8 cellular contexts compared by ENCODE assay signal in genomic region chr18:713135-713490, GRCh38. TPM values are rescaled to one million over a fixed set of nuclear protein-coding genes. Genes with fewer than 3 reads are reported as not detected.
A peak's percentile ranks its signal among the peaks of the same experiment; 100 is the strongest.
DNase-seq lines count a peak whose midpoint lies in the region; ATAC-seq and TF ChIP-seq lines count a peak whose summit lies in the region.

No MANE protein-coding gene starts in this region.

- TF ChIP-seq CTCF in astrocyte of the cerebellum (IDR thresholded peaks at IDR 0.05; ENCODE audit: low read depth, low read length, missing control alignments) (no peak), kidney epithelial cell (IDR thresholded peaks at IDR 0.05; ENCODE audit: insufficient read depth, low read length, poor library complexity, severe bottlenecking) (no peak)

- H3K4me3 Mint-ChIP-seq in activated CD8-positive, alpha-beta memory T cell treated with anti-CD3 and anti-CD28 coated beads, Interleukin-2, amount 10 ng/mL, durations not matched to agents 7 days and 5 days, result peak overlapping the region; percentile 85

- H3K27me3 ChIP-seq in kidney epithelial cell (ENCODE audit: control insufficient read depth, insufficient read depth, low read length), result no peaks in the 10 kb centered on the region
- no peaks in the 10 kb centered on the region for H3K27me3 ChIP-seq in stomach smooth muscle (ENCODE audit: control insufficient read depth in 1 of 2, insufficient read depth in 2 of 2, low read length in 2 of 2)

- H3K27ac ChIP-seq in stomach smooth muscle (ENCODE audit: low read length), result no peak overlapping the region

- no peak for ATAC-seq in activated CD8-positive, alpha-beta memory T cell treated with anti-CD3 and anti-CD28 coated beads, Interleukin-2, amount 10 ng/mL, durations not matched to agents 7 days and 5 days

- H3K36me3 Mint-ChIP-seq in activated CD8-positive, alpha-beta memory T cell treated with anti-CD3 and anti-CD28 coated beads, Interleukin-2, amount 10 ng/mL, durations not matched to agents 7 days and 5 days, result peaks cover 23% of the 10 kb centered on the region

- H3K27ac Mint-ChIP-seq in activated CD8-positive, alpha-beta memory T cell treated with anti-CD3 and anti-CD28 coated beads, Interleukin-2, amount 10 ng/mL, durations not matched to agents 7 days and 5 days, result peak overlapping the region; percentile 63

- peak overlapping the region in 1 of 2 donors; percentile 64 for H3K9ac ChIP-seq in stomach smooth muscle (ENCODE audit: low read length in 2 of 2)

- H3K9me3 ChIP-seq in stomach smooth muscle (ENCODE audit: control insufficient read depth in 2 of 2, low read length in 2 of 2), result no peaks in the 10 kb centered on the region

- H3K36me3 ChIP-seq in kidney epithelial cell (ENCODE audit: control insufficient read depth, insufficient read depth, low read length) (no peaks in the 10 kb centered on the region), stomach smooth muscle (ENCODE audit: control insufficient read depth in 2 of 2, insufficient read depth in 2 of 2, low read length in 2 of 2) (peaks cover 0 to 6% of the 10 kb centered on the region in 2 donors)

- DNase-seq in activated CD8-positive, alpha-beta memory T cell treated with anti-CD3 and anti-CD28 coated beads, Interleukin-2, amount 10 ng/mL, durations not matched to agents 7 days and 5 days, result no peak
- no peak for DNase-seq in activated CD8-positive, alpha-beta memory T cell treated with anti-CD3 and anti-CD28 coated beads, Interleukin-2, amount 50 U/mL, for 48 hours
- no peak for DNase-seq in astrocyte of the cerebellum (ENCODE audit: low read depth)
- no peak for DNase-seq in kidney epithelial cell (ENCODE audit: low read depth)
- no peak for DNase-seq in effector CD8-positive, alpha-beta T cell (lab: John Stamatoyannopoulos, UW)
- DNase-seq in NCI-H524 treated with DMSO at 0.1 percent for 48 hours (lab: John Stamatoyannopoulos, UW), result no peak
- DNase-seq in NCI-H510A treated with DMSO at 0.1 percent for 48 hours (lab: John Stamatoyannopoulos, UW), result no peak

- in situ Hi-C loops in astrocyte of the cerebellum (cut with HindIII; ENCODE audit: low sequenced_read_pairs), result no loop called here

- H3K4me1 Mint-ChIP-seq in activated CD8-positive, alpha-beta memory T cell treated with anti-CD3 and anti-CD28 coated beads, Interleukin-2, amount 10 ng/mL, durations not matched to agents 7 days and 5 days, result peaks cover 58% of the 10 kb centered on the region

- peak overlapping the region; percentile 68 for H3K4me3 ChIP-seq in astrocyte of the cerebellum (ENCODE audit: low read depth, low read length)
- H3K4me3 ChIP-seq in kidney epithelial cell (ENCODE audit: low read depth, low read length), result peak overlapping the region; percentile 67
- H3K4me3 ChIP-seq in stomach smooth muscle (ENCODE audit: low read length in 2 of 2), result peak overlapping the region; percentile 33 to 87

- CTCF ChIA-PET in activated CD8-positive, alpha-beta memory T cell treated with anti-CD3 and anti-CD28 coated beads, Interleukin-2, amount 10 ng/mL, durations not matched to agents 7 days and 5 days (lab: Charles Lee), result interaction anchor here (0.8 to 6.1 kb wide), 31 partner anchors 8 to 249 kb away, joined by 3 to 46 read pairs (median 4); partner anchors contain the start of gene TYMS

- no peaks in the 10 kb centered on the region for H3K9me3 Mint-ChIP-seq in activated CD8-positive, alpha-beta memory T cell treated with anti-CD3 and anti-CD28 coated beads, Interleukin-2, amount 10 ng/mL, durations not matched to agents 7 days and 5 days (ENCODE audit: low read depth)

- H3K4me1 ChIP-seq in stomach smooth muscle (ENCODE audit: control insufficient read depth, insufficient read depth, low read length), result peaks cover 15% of the 10 kb centered on the region

- no peaks in the 10 kb centered on the region for H3K27me3 Mint-ChIP-seq in activated CD8-positive, alpha-beta memory T cell treated with anti-CD3 and anti-CD28 coated beads, Interleukin-2, amount 10 ng/mL, durations not matched to agents 7 days and 5 days

RNA-seq across cellular contexts. Expression of gene ENOSF1, which starts 0.7 kb away (rescaled TPM):
- 10 to 100 TPM; 79.3 to 84.3 TPM for total RNA-seq in activated CD8-positive, alpha-beta memory T cell treated with anti-CD3 and anti-CD28 coated beads, Interleukin-2, amount 10 ng/mL, durations not matched to agents 7 days and 5 days
- 29.7 and 31.9 TPM in 2 replicates for total RNA-seq in kidney epithelial cell

RNA-seq across cellular contexts. Expression of gene TYMS, which starts 55.7 kb away (rescaled TPM):
- total RNA-seq in activated CD8-positive, alpha-beta memory T cell treated with anti-CD3 and anti-CD28 coated beads, Interleukin-2, amount 10 ng/mL, durations not matched to agents 7 days and 5 days, result 100 to 1,000 TPM; 369 TPM
- 22.1 and 22.7 TPM in 2 replicates for total RNA-seq in kidney epithelial cell

Comparison
In these comparisons a context has a peak if more than half of its experiments do, and no peak if none do; other contexts are left out.
1. RNA of gene TYMS, which starts 55.7 kb away (total RNA-seq): 369 TPM in activated CD8-positive, alpha-beta memory T cell treated with anti-CD3 and anti-CD28 coated beads, Interleukin-2, amount 10 ng/mL, durations not matched to agents 7 days and 5 days; 22.1 to 22.7 TPM in kidney epithelial cell; every median in the first group is over 10 times any median in the second.
2. Peak in every context shown above with its lines, with median percentiles within 50 percentile points of each other: H3K4me3 ChIP-seq.